ENCODE assay signal across 23 cellular contexts in the genomic region with DNA sequence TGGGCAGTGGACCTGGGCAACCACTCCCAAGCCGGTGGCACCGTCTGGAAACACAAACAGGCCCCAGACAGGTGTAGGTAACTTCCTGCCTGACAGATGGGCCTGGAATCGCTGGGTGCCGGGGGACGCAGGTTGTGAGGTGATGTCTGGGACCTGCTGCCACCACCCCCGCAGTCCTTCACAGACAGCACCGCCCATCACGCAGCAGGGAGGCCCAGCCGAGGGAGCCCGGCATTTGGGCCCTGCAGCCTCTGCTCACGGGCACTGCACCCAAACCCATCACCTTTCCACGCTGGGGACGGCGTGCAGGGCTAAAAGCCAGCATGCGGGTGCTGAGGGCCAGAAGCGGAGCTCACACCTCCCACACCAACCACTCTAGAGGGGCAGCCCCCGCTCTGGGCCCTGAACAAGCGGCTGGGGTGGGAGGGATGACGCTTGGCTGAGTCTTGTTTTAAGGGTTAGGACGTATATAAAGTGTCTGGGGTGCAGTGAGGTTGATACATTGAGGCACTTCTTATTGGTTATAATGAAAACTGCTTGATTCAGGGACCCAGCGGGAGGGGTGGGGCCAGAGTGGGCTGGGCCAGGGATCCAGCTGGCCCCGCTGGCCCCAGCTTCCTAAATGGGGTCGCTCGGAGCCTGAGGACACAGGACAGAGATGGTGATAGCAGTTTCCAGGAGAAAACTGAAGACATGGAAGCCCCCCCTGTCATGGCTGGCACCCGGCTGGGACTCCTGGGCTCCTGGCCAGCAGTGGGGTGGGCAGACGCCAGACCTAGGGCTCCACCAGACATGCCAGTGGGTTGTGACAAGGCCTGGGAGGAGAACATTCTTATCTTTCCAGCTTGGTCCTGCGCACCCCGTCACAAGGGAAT. TPM values are rescaled to one million over a fixed set of nuclear protein-coding genes. Genes with fewer than 3 reads are reported as not detected.
DNase-seq lines count a peak whose midpoint lies in the region; ATAC-seq, FAIRE-seq and TF ChIP-seq lines count a peak whose summit lies in the region.
"Had no signal": no experiment of that assay in that cellular context is flagged by ENCODE, and none has a peak within 500 bp of the region (broad histone marks: within the 10 kb centered on the region; RNA-seq: fewer than 3 reads in every experiment).

No MANE protein-coding gene starts in this region.

- H3K4me3 ChIP-seq in left ventricle myocardium inferior: no peak overlapping the region
- no peak overlapping the region for H3K4me3 ChIP-seq in H1 (ENCODE audit: extremely low read depth in 1 of 4, insufficient read depth in 2 of 4, low read depth in 3 of 4, low read length in 4 of 4)
- peak overlapping the region; percentile 25 for H3K4me3 ChIP-seq in thoracic aorta
- H3K4me3 ChIP-seq: SK-N-MC had no signal

- H3K4me1 Mint-ChIP-seq in activated T-cell treated with anti-CD3 and anti-CD28 coated beads, Interleukin-2, amount 50 U/mL, for 24 hours (ENCODE audit: low read depth): peaks cover 15% of the 10 kb centered on the region

- peaks cover 12% of the 10 kb centered on the region for H3K27me3 ChIP-seq in left ventricle myocardium inferior (ENCODE audit: low read depth)
- H3K27me3 ChIP-seq in H1 (replicated peaks in 1 of 4; ENCODE audit: control insufficient read depth in 3 of 4, extremely low read depth in 1 of 4, insufficient read depth in 3 of 4, low read length in 3 of 4): no peaks in the 10 kb centered on the region; a peak in 1 of 7 replicates
- H3K27me3 ChIP-seq in thoracic aorta (replicated peaks; ENCODE audit: insufficient read depth): no peaks in the 10 kb centered on the region

- H3K23ac ChIP-seq in H1 (ENCODE audit: insufficient read length): no peak overlapping the region

- TF ChIP-seq CTCF in left ventricle myocardium inferior (IDR thresholded peaks at IDR 0.05; ENCODE audit: borderline replicate concordance) (no peak), H1 (IDR thresholded peaks at IDR 0.05; ENCODE audit: control extremely low read depth in 1 of 3, insufficient read depth in 1 of 3, low read depth in 1 of 3, low read length in 3 of 3) (no peak), thoracic aorta (IDR thresholded peaks at IDR 0.05) (no peak)

- H3K4ac ChIP-seq in H1 (replicated peaks; ENCODE audit: insufficient read length, low read depth, low read length): no peak overlapping the region

- H4K8ac ChIP-seq in H1 (ENCODE audit: extremely low read depth, insufficient read depth, low read length): peak overlapping the region; percentile 16; the same call in 1 of the 2 replicates

- H3K9me3 ChIP-seq in left ventricle myocardium inferior (replicated peaks) (no peaks in the 10 kb centered on the region), H1 (ENCODE audit: insufficient read depth in 2 of 2, low read depth in 1 of 2, low read length in 1 of 2) (peaks cover 0 to 3% of the 10 kb centered on the region in 2 experiments; a peak in 1 of 4 replicates), thoracic aorta (no peaks in the 10 kb centered on the region)

- H2BK15ac ChIP-seq in H1 (ENCODE audit: low read length): no peak overlapping the region

- H3K79me2 ChIP-seq in H1 (ENCODE audit: control insufficient read depth in 1 of 2, insufficient read depth in 2 of 2, low read length in 2 of 2): no peaks in the 10 kb centered on the region

- no peak overlapping the region for H3K4me2 ChIP-seq in H1 (ENCODE audit: insufficient read depth in 1 of 2, low read depth in 2 of 2, low read length in 2 of 2)

- H3K27ac ChIP-seq in left ventricle myocardium inferior (replicated peaks) (no peak overlapping the region), H1 (ENCODE audit: low read depth, low read length) (no peak overlapping the region), thoracic aorta (no peak overlapping the region)
- H3K27ac ChIP-seq: SK-N-MC had no signal

- no peak overlapping the region for H3K56ac ChIP-seq in H1 (replicated peaks; ENCODE audit: insufficient read length, low read depth, low read length)

- H2AFZ ChIP-seq in H1 (ENCODE audit: low read length): no peak overlapping the region

- POLR2A ChIA-PET in H1 (lab: Charles Lee; ENCODE audit: partially characterized antibody): interaction anchor here (1.0 to 2.5 kb wide), 3 partner anchors 10 to 164 kb away, joined by 3 to 5 read pairs (median 3); no protein-coding TSS in a partner anchor
- POLR2A ChIA-PET in HEK293T (lab: Yijun Ruan, JAX): no interaction called here

- CTCF ChIA-PET in H1 (lab: Charles Lee; ENCODE audit: partially characterized antibody) (interaction anchor here (0.8 to 3.4 kb wide), 5 partner anchors 12 to 90 kb away, joined by 3 to 14 read pairs (median 6); partner anchors contain the start of gene MYMK), HEK293T (lab: Yijun Ruan, JAX) (no interaction called here)

- 89% methylated on average over 26 of the region's 28 CpGs; no CpG with 5 or more reads in 1 of the 2 experiments for WGBS in H1 (ENCODE audit: extremely low coverage in 1 of 2, insufficient coverage in 1 of 2, insufficient read length in 1 of 2, insufficient replicate concordance in 2 of 2, low coverage in 1 of 2, low lambda C conversion rate in 2 of 2, missing lambda C conversion rate in 1 of 2), 2 experiments

- FAIRE-seq in H1 (lab: Jason Lieb, UNC): no peak

- no peak overlapping the region for H3K14ac ChIP-seq in H1 (ENCODE audit: insufficient read length)

- no peak overlapping the region for H2BK20ac ChIP-seq in H1 (ENCODE audit: low read length)

- no peak for DNase-seq in Right ventricle myocardium inferior (ENCODE audit: missing footprints)
- no peak for DNase-seq in left ventricle myocardium inferior
- DNase-seq in NCI-H2196 treated with DMSO at 0.1 percent for 48 hours (lab: John Stamatoyannopoulos, UW; ENCODE audit: unreplicated experiment): peak; percentile 22
- DNase-seq in H1 (ENCODE audit: low read depth in 1 of 2, low spot score in 2 of 2): no peak
- no peak for DNase-seq in thoracic aorta (ENCODE audit: low spot score)
- no peak for DNase-seq in activated T-cell treated with anti-CD3 and anti-CD28 coated beads, Interleukin-2, amount 50 U/mL, for 24 hours
- DNase-seq in HEK293T (ENCODE audit: extremely low spot score): no peak
- DNase-seq in stimulated activated CD4-positive, alpha-beta T cell treated with anti-CD3 and anti-CD28 coated beads, Interleukin-2, amount 100 ng/mL, for 24 hours: no peak
- DNase-seq: ACHN; activated CD4-positive, alpha-beta T cell treated with anti-CD3 and anti-CD28 coated beads for 1 hour; EL; HFFc6; NCI-H187; retina; trophoblast cell had no signal

- no peak overlapping the region for H4K5ac ChIP-seq in H1 (ENCODE audit: insufficient read length, low read depth, low read length)

- peak overlapping the region; percentile 9 for H4K91ac ChIP-seq in H1 (replicated peaks; ENCODE audit: insufficient read length, low read length)

- no peaks in the 10 kb centered on the region for H3K36me3 ChIP-seq in left ventricle myocardium inferior
- no peaks in the 10 kb centered on the region; a peak in 1 of 8 replicates for H3K36me3 ChIP-seq in H1 (ENCODE audit: control insufficient read depth in 2 of 4, insufficient read depth in 4 of 4, low read length in 3 of 4)
- no peaks in the 10 kb centered on the region for H3K36me3 ChIP-seq in thoracic aorta

- no peaks in the 10 kb centered on the region for H3K27me3 Mint-ChIP-seq in activated T-cell treated with anti-CD3 and anti-CD28 coated beads, Interleukin-2, amount 50 U/mL, for 24 hours
- H3K27me3 Mint-ChIP-seq: activated T-helper 17 cell treated with anti-CD3 and anti-CD28 coated beads, Interleukin-2, amount 50 U/mL, for 72 hours had no signal

- no peak overlapping the region for H3K4me3 Mint-ChIP-seq in activated T-cell treated with anti-CD3 and anti-CD28 coated beads, Interleukin-2, amount 50 U/mL, for 24 hours
- H3K4me3 Mint-ChIP-seq: activated T-helper 17 cell treated with anti-CD3 and anti-CD28 coated beads, Interleukin-2, amount 50 U/mL, for 72 hours; HFFc6; stimulated activated effector memory CD8-positive, alpha-beta T cell treated with anti-CD3 and anti-CD28 coated beads, Interleukin-12 subunit alpha, Interleukin-12 subunit beta, amount 100 ng/mL, for 72 hours had no signal

- ATAC-seq in Right ventricle myocardium inferior: peak; percentile 44
- no peak for ATAC-seq in thoracic aorta (ENCODE audit: insufficient number of reproducible peaks, low FRiP score, low read depth)
- ATAC-seq: activated T-helper 17 cell treated with anti-CD3 and anti-CD28 coated beads, Interleukin-2, amount 50 U/mL, for 72 hours; Panc1; stimulated activated effector memory CD8-positive, alpha-beta T cell treated with anti-CD3 and anti-CD28 coated beads, Interleukin-12 subunit alpha, Interleukin-12 subunit beta, amount 100 ng/mL, for 72 hours had no signal

- H3K23me2 ChIP-seq in H1 (ENCODE audit: low read depth, low read length): peaks cover 10% of the 10 kb centered on the region

- H4K20me1 ChIP-seq in H1 (replicated peaks in 1 of 2; ENCODE audit: control insufficient read depth in 1 of 2, insufficient read depth in 2 of 2, low read length in 2 of 2): peaks cover 0 to 7% of the 10 kb centered on the region in 2 experiments

- no peak overlapping the region for H3K27ac Mint-ChIP-seq in activated T-cell treated with anti-CD3 and anti-CD28 coated beads, Interleukin-2, amount 50 U/mL, for 24 hours
- H3K27ac Mint-ChIP-seq: activated T-helper 17 cell treated with anti-CD3 and anti-CD28 coated beads, Interleukin-2, amount 50 U/mL, for 72 hours; HFFc6; stimulated activated effector memory CD8-positive, alpha-beta T cell treated with anti-CD3 and anti-CD28 coated beads, Interleukin-12 subunit alpha, Interleukin-12 subunit beta, amount 100 ng/mL, for 72 hours had no signal

- no peak overlapping the region for H3K18ac ChIP-seq in H1 (ENCODE audit: extremely low read depth, low read length)

- H2BK5ac ChIP-seq in H1 (ENCODE audit: low read depth, low read length): no peak overlapping the region; the same call in 1 of the 2 replicates

- no peak overlapping the region for H2AK5ac ChIP-seq in H1 (ENCODE audit: low read depth, low read length)

- no peaks in the 10 kb centered on the region for H3K79me1 ChIP-seq in H1 (ENCODE audit: low read depth, low read length)

- TF ChIP-seq EP300 in H1 (IDR thresholded peaks at IDR 0.05; ENCODE audit: borderline replicate concordance in 1 of 2, low read depth in 2 of 2, low read length in 2 of 2): no peak

- no peak overlapping the region for H2BK12ac ChIP-seq in H1 (ENCODE audit: low read depth, low read length)

- intact Hi-C loops in Right ventricle myocardium inferior (cut with DNase I): no loop called here
- intact Hi-C loops in left ventricle myocardium inferior (cut with micrococcal nuclease): no loop called here

- H3K36me3 Mint-ChIP-seq in activated T-cell treated with anti-CD3 and anti-CD28 coated beads, Interleukin-2, amount 50 U/mL, for 24 hours (ENCODE audit: low read depth): no peaks in the 10 kb centered on the region
- H3K36me3 Mint-ChIP-seq: stimulated activated effector memory CD8-positive, alpha-beta T cell treated with anti-CD3 and anti-CD28 coated beads, Interleukin-12 subunit alpha, Interleukin-12 subunit beta, amount 100 ng/mL, for 72 hours had no signal

- H3K9me3 Mint-ChIP-seq in activated T-cell treated with anti-CD3 and anti-CD28 coated beads, Interleukin-2, amount 50 U/mL, for 24 hours: no peaks in the 10 kb centered on the region
- H3K9me3 Mint-ChIP-seq: activated T-helper 17 cell treated with anti-CD3 and anti-CD28 coated beads, Interleukin-2, amount 50 U/mL, for 72 hours; HFFc6; stimulated activated effector memory CD8-positive, alpha-beta T cell treated with anti-CD3 and anti-CD28 coated beads, Interleukin-12 subunit alpha, Interleukin-12 subunit beta, amount 100 ng/mL, for 72 hours had no signal

- no peak overlapping the region for H2BK120ac ChIP-seq in H1 (replicated peaks; ENCODE audit: low read depth, low read length)

- TF ChIP-seq RAD21 in H1 (IDR thresholded peaks at IDR 0.05 in 1 of 2, conservative IDR thresholded peaks at IDR 0.05 in 1 of 2; ENCODE audit: low read depth in 2 of 2, low read length in 2 of 2): no peak

- peaks cover 31% of the 10 kb centered on the region for H3K4me1 ChIP-seq in left ventricle myocardium inferior
- peaks cover 0 to 22% (median 14%) of the 10 kb centered on the region in 4 experiments; a peak in 6 of 7 replicates for H3K4me1 ChIP-seq in H1 (replicated peaks in 1 of 4; ENCODE audit: control insufficient read depth in 3 of 4, insufficient read depth in 4 of 4, low read length in 3 of 4)
- H3K4me1 ChIP-seq in thoracic aorta (ENCODE audit: control insufficient read depth in 1 of 2, low read depth in 2 of 2): peaks cover 13 to 31% of the 10 kb centered on the region in 2 donors

- no peak for TF ChIP-seq POLR2A in H1 (IDR thresholded peaks at IDR 0.05; ENCODE audit: control extremely low read depth in 1 of 2, low read depth in 2 of 2, low read length in 2 of 2)

- H3K9ac ChIP-seq in H1 (replicated peaks in 1 of 4; ENCODE audit: extremely low read depth in 1 of 4, low read depth in 3 of 4, low read length in 3 of 4): no peak overlapping the region

RNA-seq across cellular contexts. Expression of gene MYMK, which starts 11.3 kb away (rescaled TPM):
- not detected for total RNA-seq in Right ventricle myocardium inferior
- total RNA-seq in left ventricle myocardium inferior: not detected
- total RNA-seq in H1 (2021; fragmentation: NEBNext Ultra II Directional; extraction: Animal tissue kit (Norgen Biotek cat#: 25700)): not detected in 2 replicates
- polyA plus RNA-seq in H1 (2011; rRNA removed): 0.30 TPM in 1 of 2 replicates, not detected in the other
- 0.23 TPM for polyA plus RNA-seq in H1 (2011; cell fraction: cytosol; rRNA removed)
- 0.30 TPM for polyA plus RNA-seq in H1 (2011; cell fraction: nucleus; rRNA removed)
- polyA plus RNA-seq in H1 (2012, experiment 1 of 2): not detected in 4 replicates
- polyA plus RNA-seq in H1 (2012, experiment 2 of 2): not detected
- polyA plus RNA-seq in H1 (2013, experiment 1 of 2): not detected
- 0.09 TPM for polyA plus RNA-seq in H1 (2013, experiment 2 of 2)
- polyA minus RNA-seq in H1 (2011; rRNA and poly(A)+ RNA removed): not detected in 2 replicates
- polyA minus RNA-seq in H1 (2011; cell fraction: cytosol; rRNA and poly(A)+ RNA removed): not detected
- not detected for polyA minus RNA-seq in H1 (2011; cell fraction: nucleus; rRNA and poly(A)+ RNA removed)
- not detected for total RNA-seq in thoracic aorta
- total RNA-seq: activated T-helper 17 cell treated with anti-CD3 and anti-CD28 coated beads, Interleukin-2, amount 50 U/mL, for 72 hours; dermis microvascular lymphatic vessel endothelial cell; HFFc6; HT-29; mucosa of gallbladder had no signal
- polyA plus RNA-seq: esophagus had no signal

RNA-seq across cellular contexts. Expression of gene ADAMTSL2, which starts 21.1 kb away (rescaled TPM):
- total RNA-seq in Right ventricle myocardium inferior (9.5 TPM), left ventricle myocardium inferior (6.0 TPM), thoracic aorta (1 to 10 TPM; 2.8 to 5.5 TPM)
- 0.69 and 0.74 TPM in 2 replicates for total RNA-seq in H1 (2021; fragmentation: NEBNext Ultra II Directional; extraction: Animal tissue kit (Norgen Biotek cat#: 25700))
- 0.76 and 1.0 TPM in 2 replicates for polyA plus RNA-seq in H1 (2011; rRNA removed)
- polyA plus RNA-seq in H1 (2011; cell fraction: cytosol; rRNA removed): 0.79 TPM
- polyA plus RNA-seq in H1 (2011; cell fraction: nucleus; rRNA removed): 2.6 TPM
- 0.29 to 1.0 TPM (median 0.65 TPM) in 4 replicates for polyA plus RNA-seq in H1 (2012, experiment 1 of 2)
- polyA plus RNA-seq in H1 (2012, experiment 2 of 2): 0.41 TPM
- polyA plus RNA-seq in H1 (2013, experiment 1 of 2): 0.39 TPM
- 0.29 TPM for polyA plus RNA-seq in H1 (2013, experiment 2 of 2)
- polyA minus RNA-seq in H1 (2011; rRNA and poly(A)+ RNA removed): 0.13 and 0.73 TPM in 2 replicates
- polyA minus RNA-seq in H1 (2011; cell fraction: cytosol; rRNA and poly(A)+ RNA removed): 0.29 TPM
- polyA minus RNA-seq in H1 (2011; cell fraction: nucleus; rRNA and poly(A)+ RNA removed): 0.60 TPM
- total RNA-seq: activated T-helper 17 cell treated with anti-CD3 and anti-CD28 coated beads, Interleukin-2, amount 50 U/mL, for 72 hours had no signal

RNA-seq across cellular contexts. Expression of gene SLC2A6, which starts 34.6 kb away (rescaled TPM):
- 2.7 TPM for total RNA-seq in Right ventricle myocardium inferior
- total RNA-seq in left ventricle myocardium inferior: 2.0 TPM
- 16.6 and 17.9 TPM in 2 replicates for total RNA-seq in H1 (2021; fragmentation: NEBNext Ultra II Directional; extraction: Animal tissue kit (Norgen Biotek cat#: 25700))
- 17.8 and 18.6 TPM in 2 replicates for polyA plus RNA-seq in H1 (2011; rRNA removed)
- polyA plus RNA-seq in H1 (2011; cell fraction: cytosol; rRNA removed): 16.9 TPM
- 22.9 TPM for polyA plus RNA-seq in H1 (2011; cell fraction: nucleus; rRNA removed)
- 9.1 to 15.8 TPM (median 14.0 TPM) in 4 replicates for polyA plus RNA-seq in H1 (2012, experiment 1 of 2)
- 13.7 TPM for polyA plus RNA-seq in H1 (2012, experiment 2 of 2)
- 21.9 TPM for polyA plus RNA-seq in H1 (2013, experiment 1 of 2)
- polyA plus RNA-seq in H1 (2013, experiment 2 of 2): 21.5 TPM
- 8.2 and 10.5 TPM in 2 replicates for polyA minus RNA-seq in H1 (2011; rRNA and poly(A)+ RNA removed)
- polyA minus RNA-seq in H1 (2011; cell fraction: cytosol; rRNA and poly(A)+ RNA removed): 13.1 TPM
- 23.1 TPM for polyA minus RNA-seq in H1 (2011; cell fraction: nucleus; rRNA and poly(A)+ RNA removed)
- 1 to 10 TPM; 4.6 to 8.8 TPM for total RNA-seq in thoracic aorta

RNA-seq across cellular contexts. Expression of gene CACFD1, which starts 53.7 kb away (rescaled TPM):
- total RNA-seq in Right ventricle myocardium inferior: 13.9 TPM
- total RNA-seq in left ventricle myocardium inferior: 11.5 TPM
- total RNA-seq in H1 (2021; fragmentation: NEBNext Ultra II Directional; extraction: Animal tissue kit (Norgen Biotek cat#: 25700)): 13.3 and 13.4 TPM in 2 replicates
- 15.5 and 23.6 TPM in 2 replicates for polyA plus RNA-seq in H1 (2011; rRNA removed)
- polyA plus RNA-seq in H1 (2011; cell fraction: cytosol; rRNA removed): 18.6 TPM
- polyA plus RNA-seq in H1 (2011; cell fraction: nucleus; rRNA removed): 36.2 TPM
- 8.1 to 19.8 TPM (median 16.8 TPM) in 4 replicates for polyA plus RNA-seq in H1 (2012, experiment 1 of 2)
- polyA plus RNA-seq in H1 (2012, experiment 2 of 2): 11.4 TPM
- polyA plus RNA-seq in H1 (2013, experiment 1 of 2): 6.8 TPM
- 7.3 TPM for polyA plus RNA-seq in H1 (2013, experiment 2 of 2)
- 15.2 and 20.4 TPM in 2 replicates for polyA minus RNA-seq in H1 (2011; rRNA and poly(A)+ RNA removed)
- 12.6 TPM for polyA minus RNA-seq in H1 (2011; cell fraction: cytosol; rRNA and poly(A)+ RNA removed)
- 33.3 TPM for polyA minus RNA-seq in H1 (2011; cell fraction: nucleus; rRNA and poly(A)+ RNA removed)
- total RNA-seq in thoracic aorta: 10 to 100 TPM; 15.8 to 19.5 TPM
